ENCODE assay signal across 31 cellular contexts in the genomic region with DNA sequence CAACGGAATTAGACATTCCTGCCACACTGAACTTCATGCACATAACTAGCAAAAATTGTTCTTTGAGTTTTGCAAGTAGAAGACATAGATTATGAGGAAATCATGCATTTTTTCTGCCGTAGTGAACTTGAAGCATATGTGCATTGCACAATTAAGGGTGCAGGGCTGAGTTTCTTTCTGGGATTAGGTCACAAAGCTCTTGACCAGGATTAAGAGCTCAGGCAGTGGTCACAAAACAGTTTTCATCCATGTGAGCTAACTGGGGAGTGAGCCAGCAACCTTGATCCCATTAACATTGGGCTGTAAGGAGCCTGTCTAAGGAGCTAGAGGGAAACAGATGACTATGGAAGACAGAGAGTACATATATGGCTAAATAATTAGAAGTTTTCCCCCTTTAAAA.
A peak's percentile ranks its signal among the peaks of the same experiment; 100 is the strongest.
DNase-seq lines count a peak whose midpoint lies in the region; ATAC-seq and TF ChIP-seq lines count a peak whose summit lies in the region.
"Had no signal": no experiment of that assay in that cellular context is flagged by ENCODE, and none has a peak within 500 bp of the region (broad histone marks: within the 10 kb centered on the region; RNA-seq: fewer than 3 reads in every experiment).

No MANE protein-coding gene starts in this region.

- H3K4me2 ChIP-seq in GM23248 (ENCODE audit: unreplicated experiment) (no peak overlapping the region), hepatocyte (no peak overlapping the region)

- no peak overlapping the region for H3K27ac ChIP-seq in GM23248
- no peak overlapping the region for H3K27ac ChIP-seq in hepatocyte
- H3K27ac ChIP-seq: breast epithelium, C4-2B, RWPE1, sigmoid colon, SJSA1, VCaP had no signal

- H3K36me3 ChIP-seq in GM23248 (ENCODE audit: low read depth) (no peaks in the 10 kb centered on the region), hepatocyte (replicated peaks; ENCODE audit: insufficient read depth, low read depth) (no peaks in the 10 kb centered on the region)
- H3K36me3 ChIP-seq: breast epithelium, sigmoid colon, SJSA1 had no signal

- ATAC-seq in HG02970 (IDR thresholded peaks at IDR 0.05; ENCODE audit: low FRiP score, unreplicated experiment) (no peak), HG03139 (IDR thresholded peaks at IDR 0.05; ENCODE audit: unreplicated experiment) (no peak)
- ATAC-seq: activated T-helper 17 cell treated with anti-CD3 and anti-CD28 coated beads, Interleukin-2, amount 50 U/mL, for 72 hours; left ventricle myocardium superior had no signal

- H3K4me1 ChIP-seq in GM23248 (ENCODE audit: insufficient read depth) (peaks cover 26% of the 10 kb centered on the region), hepatocyte (ENCODE audit: insufficient read depth) (peaks cover 5% of the 10 kb centered on the region)
- H3K4me1 ChIP-seq: breast epithelium, sigmoid colon, SJSA1 had no signal

- H3F3A ChIP-seq in GM23248 (ENCODE audit: insufficient read depth) = peaks cover 23% of the 10 kb centered on the region

- no peaks in the 10 kb centered on the region for H3K9me3 ChIP-seq in GM23248 (ENCODE audit: low read depth)
- H3K9me3 ChIP-seq in hepatocyte (ENCODE audit: low read depth) = no peaks in the 10 kb centered on the region
- H3K9me3 ChIP-seq: sigmoid colon, SJSA1 had no signal

- DNase-seq in AG09319 (ENCODE audit: extremely low read depth, low read depth) (peak; percentile 56), GM23248 (peak; percentile 56), amniotic epithelial cell (ENCODE audit: low read depth) (peak; percentile 72), hepatocyte (ENCODE audit: low spot score) (peak; percentile 15), GDM1 (lab: John Stamatoyannopoulos, UW) (no peak), D341Med (ENCODE audit: low spot score) (no peak)
- DNase-seq: ACHN; activated CD4-positive, alpha-beta T cell treated with anti-CD3 and anti-CD28 coated beads for 48 hours; DMS79; glutamatergic neuron; Kasumi-1; left ventricle myocardium superior; midbrain; naive B cell; NCI-H1048; NCI-H187 treated with DMSO at 0.1 percent for 48 hours; NCI-H510A treated with DMSO at 0.1 percent for 48 hours; OCI-M1; posterior cingulate gyrus; sigmoid colon; stimulated activated CD4-positive, alpha-beta T cell treated with anti-CD3 and anti-CD28 coated beads, Interleukin-15, amount 100 ng/mL, for 24 hours; stimulated activated CD4-positive, alpha-beta T cell treated with anti-CD3 and anti-CD28 coated beads, Interleukin-4, amount 100 ng/mL, for 4 hours; T-helper 9 cell had no signal

- no peaks in the 10 kb centered on the region for H4K20me1 ChIP-seq in GM23248 (ENCODE audit: insufficient read depth)
- H4K20me1 ChIP-seq in hepatocyte (ENCODE audit: insufficient read depth, poor library complexity, severe bottlenecking) = no peaks in the 10 kb centered on the region

- 53 to 64% methylated on average over 2 of the region's 2 CpGs for WGBS in GM23248 (ENCODE audit: low coverage in 1 of 2, low lambda C conversion rate in 2 of 2, missing lambda C conversion rate in 2 of 2), 2 experiments
- 75% methylated on average over 2 of the region's 2 CpGs for WGBS in hepatocyte (ENCODE audit: low lambda C conversion rate, missing lambda C conversion rate)

- no peak overlapping the region for H2AFZ ChIP-seq in GM23248
- no peak overlapping the region for H2AFZ ChIP-seq in hepatocyte

- H3K79me2 ChIP-seq in GM23248 (ENCODE audit: insufficient read depth) (no peaks in the 10 kb centered on the region), hepatocyte (no peaks in the 10 kb centered on the region)

- H3K9ac ChIP-seq in GM23248 = no peak overlapping the region

- H3K9me2 ChIP-seq in GM23248 (ENCODE audit: insufficient read depth) (no peaks in the 10 kb centered on the region), hepatocyte (replicated peaks; ENCODE audit: insufficient read depth) (no peaks in the 10 kb centered on the region)

- in situ Hi-C loops in GM23248 (cut with MboI) = no loop called here

- no peak for TF ChIP-seq CTCF in AG09319 (IDR thresholded peaks at IDR 0.05; ENCODE audit: low read depth, low read length)
- no peak for TF ChIP-seq CTCF in hepatocyte (IDR thresholded peaks at IDR 0.05; ENCODE audit: poor library complexity)

- no peaks in the 10 kb centered on the region for H3K27me3 ChIP-seq in GM23248 (replicated peaks; ENCODE audit: insufficient read depth)
- no peaks in the 10 kb centered on the region for H3K27me3 ChIP-seq in hepatocyte
- H3K27me3 ChIP-seq: breast epithelium had no signal

- H3K4me3 ChIP-seq in GM23248 (no peak overlapping the region), hepatocyte (no peak overlapping the region)
- H3K4me3 ChIP-seq: breast epithelium, sigmoid colon, SJSA1 had no signal

Comparison
In these comparisons a context has a peak if more than half of its experiments do, and no peak if none do; other contexts are left out.
1. DNase-seq: peak in AG09319 (single experiment), GM23248 (single experiment), amniotic epithelial cell (single experiment) and hepatocyte (single experiment); none in GDM1 (single experiment) and D341Med (single experiment).